In the genomic region with DNA sequence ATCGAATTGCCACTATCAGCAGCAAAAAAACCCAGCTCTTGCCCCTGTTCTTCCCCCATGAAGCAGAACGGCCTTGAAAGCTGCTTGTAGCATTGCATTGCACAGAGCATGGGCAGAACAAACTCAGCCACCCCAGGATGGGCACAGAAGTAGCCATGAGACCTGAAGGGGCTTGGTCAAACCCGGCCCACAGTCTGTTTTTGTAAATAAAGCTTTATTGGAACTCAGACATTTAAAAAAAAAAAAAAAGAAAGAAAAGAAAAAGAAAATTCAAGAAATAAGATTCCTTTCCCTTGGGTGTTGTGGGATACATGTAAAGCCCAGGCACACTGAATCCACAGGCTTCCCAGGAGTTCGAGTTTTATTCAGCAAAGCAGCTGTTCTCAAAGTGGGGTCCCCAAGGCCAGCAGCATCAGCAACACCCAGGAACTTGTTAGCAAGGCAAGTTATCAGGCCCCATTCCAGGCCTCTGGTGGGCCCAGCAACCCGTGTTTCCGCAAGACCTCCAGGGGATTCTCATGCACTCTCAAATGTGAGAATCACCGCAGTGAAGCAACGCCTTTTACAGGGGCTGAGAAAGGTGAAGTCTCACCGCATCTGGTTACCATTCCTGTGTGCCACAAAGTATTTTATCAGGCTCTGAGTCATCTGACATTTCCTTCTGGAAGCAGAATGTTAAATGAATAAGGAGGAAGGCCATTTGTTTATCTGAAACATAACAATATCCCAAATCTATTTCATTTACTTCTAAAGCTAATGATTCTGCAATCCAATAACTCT, we compare ENCODE assay signal across 15 cellular contexts.
DNase-seq lines count a peak whose midpoint lies in the region; ATAC-seq and TF ChIP-seq lines count a peak whose summit lies in the region.
"Had no signal": no experiment of that assay in that cellular context is flagged by ENCODE, and none has a peak within 500 bp of the region (broad histone marks: within the 10 kb centered on the region; RNA-seq: fewer than 3 reads in every experiment).

No MANE protein-coding gene starts in this region.

- CTCF ChIA-PET in AG04450 (lab: Charles Lee) = interaction anchor here (0.6 to 3.6 kb wide), 12 partner anchors 8 to 427 kb away, joined by 3 to 52 read pairs (median 6); no protein-coding TSS in a partner anchor

- DNase-seq in AG04450 (ENCODE audit: low read depth, low spot score) (peak; percentile 80), HFFc6 (peak; percentile 81), amniotic stem cell (lab: John Stamatoyannopoulos, UW) (peak; percentile 46), glutamatergic neuron (no peak), NCI-H446 (lab: John Stamatoyannopoulos, UW) (no peak), HuH-7 (ENCODE audit: low spot score) (no peak)
- DNase-seq in stimulated activated naive CD4-positive, alpha-beta T cell treated with Interleukin-2 at 50 U/mL for 16 hours (lab: John Stamatoyannopoulos, UW) = no peak
- DNase-seq: activated T-cell treated with anti-CD3 and anti-CD28 coated beads, Interleukin-2, amount 50 U/mL, for 1 hour; amygdala; GDM1; NCI-H1436 treated with DMSO at 0.1 percent for 48 hours; NCI-H748 treated with DMSO at 0.1 percent for 48 hours; tibial artery had no signal

- POLR2A ChIA-PET in AG04450 (lab: Yijun Ruan, JAX) = interaction anchor here (0.7 to 1.1 kb wide), 4 partner anchors 10 to 84 kb away, joined by 3 read pairs; no protein-coding TSS in a partner anchor

- peak overlapping the region; percentile 42 for H3K4me3 Mint-ChIP-seq in HFFc6
- H3K4me3 Mint-ChIP-seq in glutamatergic neuron (ENCODE audit: unreplicated experiment) = no peak overlapping the region

- H3K27ac Mint-ChIP-seq in HFFc6 (peak overlapping the region; percentile 53), glutamatergic neuron (ENCODE audit: unreplicated experiment) (peak overlapping the region; percentile 92)

- no peaks in the 10 kb centered on the region for H3K27me3 Mint-ChIP-seq in HFFc6 (ENCODE audit: insufficient read depth)
- no peaks in the 10 kb centered on the region for H3K27me3 Mint-ChIP-seq in glutamatergic neuron (ENCODE audit: unreplicated experiment)

- H3K9me3 ChIP-seq in AG04450 (ENCODE audit: control insufficient read depth, insufficient read depth, low read length) = no peaks in the 10 kb centered on the region
- H3K9me3 ChIP-seq: right atrium auricular region, tibial artery had no signal

- H3K27ac ChIP-seq in AG04450 (ENCODE audit: low read depth, low read length) = peak overlapping the region; percentile 91
- H3K27ac ChIP-seq: right atrium auricular region, tibial artery had no signal

- H3K36me3 Mint-ChIP-seq in HFFc6 (ENCODE audit: low read depth) (no peaks in the 10 kb centered on the region; the same call in 1 of the 2 replicates), glutamatergic neuron (ENCODE audit: unreplicated experiment) (no peaks in the 10 kb centered on the region)

- H3K4me1 Mint-ChIP-seq in HFFc6 (ENCODE audit: low read depth) = peaks cover 50% of the 10 kb centered on the region
- H3K4me1 Mint-ChIP-seq in glutamatergic neuron (ENCODE audit: low read depth, unreplicated experiment) = peaks cover 23% of the 10 kb centered on the region

- no peaks in the 10 kb centered on the region for H3K9me3 Mint-ChIP-seq in HFFc6
- peaks cover 9% of the 10 kb centered on the region for H3K9me3 Mint-ChIP-seq in glutamatergic neuron (ENCODE audit: unreplicated experiment)

- TF ChIP-seq CTCF in AG04450 (IDR thresholded peaks at IDR 0.05; ENCODE audit: low read depth, low read length) = no peak
- TF ChIP-seq CTCF in HFFc6 (IDR thresholded peaks at IDR 0.05) = no peak
- no peak for TF ChIP-seq CTCF in glutamatergic neuron (IDR thresholded peaks at IDR 0.05; ENCODE audit: partially characterized antibody, unreplicated experiment)

- H3K4me3 ChIP-seq in AG04450 (ENCODE audit: low read depth, low read length) = no peak overlapping the region
- H3K4me3 ChIP-seq: right atrium auricular region, tibial artery had no signal

- no peak for ATAC-seq in HG03354 (IDR thresholded peaks at IDR 0.05; ENCODE audit: poor library complexity, severe bottlenecking, unreplicated experiment)

- no peaks in the 10 kb centered on the region for H3K27me3 ChIP-seq in AG04450 (ENCODE audit: control insufficient read depth, insufficient read depth, low read length)
- H3K27me3 ChIP-seq: right atrium auricular region, tibial artery had no signal

Comparison
In these comparisons a context has a peak if more than half of its experiments do, and no peak if none do; other contexts are left out.
1. DNase-seq: peak in AG04450 (single experiment), HFFc6 (single experiment) and amniotic stem cell (single experiment); none in glutamatergic neuron (single experiment), NCI-H446 (0 of 2), stimulated activated naive CD4-positive, alpha-beta T cell treated with Interleukin-2 at 50 U/mL for 16 hours (single experiment) and HuH-7 (single experiment).